Comparison of ENCODE assay signal across 12 cellular contexts in the genomic region with DNA sequence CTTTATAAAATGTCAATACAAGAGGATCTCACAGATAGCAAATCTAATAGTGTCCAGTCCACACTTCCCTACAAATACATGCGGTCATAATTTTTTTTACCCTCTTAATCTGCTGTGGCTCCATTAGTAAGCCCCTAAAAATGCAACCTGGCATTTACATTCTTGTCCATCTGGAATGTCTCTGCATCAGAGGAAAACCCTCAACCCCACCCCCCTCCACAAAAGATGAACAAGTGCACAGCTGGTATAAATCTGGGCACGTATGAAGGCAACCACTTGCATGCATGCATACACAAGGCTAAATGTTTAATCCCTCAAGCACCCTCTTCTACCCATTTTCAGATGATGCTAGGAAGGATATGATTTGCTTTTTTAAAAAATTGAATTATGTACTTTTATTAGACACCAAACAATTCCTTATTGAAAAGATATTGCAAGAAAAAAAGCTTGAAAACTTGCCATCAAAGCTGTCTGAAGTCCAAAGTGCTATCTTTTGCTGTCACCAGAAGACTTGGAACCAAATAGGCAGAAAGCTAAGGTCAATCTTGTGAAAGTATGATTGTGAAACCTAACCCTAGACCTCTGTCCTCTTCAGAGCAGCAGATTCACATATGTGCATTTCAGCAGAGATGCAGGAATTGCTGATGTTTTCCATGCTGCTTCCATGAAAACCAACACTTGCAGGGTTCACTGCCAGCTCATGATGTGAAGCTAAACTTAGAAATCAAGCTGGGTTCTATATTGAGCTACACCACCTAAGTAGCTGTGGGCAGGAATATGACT. TPM values are rescaled to one million over a fixed set of nuclear protein-coding genes. Genes with fewer than 3 reads are reported as not detected.
A peak's percentile ranks its signal among the peaks of the same experiment; 100 is the strongest.
DNase-seq lines count a peak whose midpoint lies in the region; ATAC-seq, FAIRE-seq and TF ChIP-seq lines count a peak whose summit lies in the region.
"Had no signal": no experiment of that assay in that cellular context is flagged by ENCODE, and none has a peak within 500 bp of the region (broad histone marks: within the 10 kb centered on the region; RNA-seq: fewer than 3 reads in every experiment).

No MANE protein-coding gene starts in this region.

- intact Hi-C loops in ascending aorta (cut with DNase I) = no loop called here
- intact Hi-C loops in right cardiac atrium (cut with DNase I) = no loop called here
- intact Hi-C loops in prostate gland (cut with DNase I) = no loop called here

- no peaks in the 10 kb centered on the region for H3K27me3 Mint-ChIP-seq in osteocyte (ENCODE audit: unreplicated experiment)
- H3K27me3 Mint-ChIP-seq: activated naive CD4-positive, alpha-beta T cell treated with anti-CD3 and anti-CD28 coated beads, Interleukin-2, amount 50 U/mL, for 24 hours had no signal

- H3K4me3 Mint-ChIP-seq in osteocyte (ENCODE audit: unreplicated experiment) = no peak overlapping the region
- H3K4me3 Mint-ChIP-seq: activated naive CD4-positive, alpha-beta T cell treated with anti-CD3 and anti-CD28 coated beads, Interleukin-2, amount 50 U/mL, for 24 hours had no signal

- TF ChIP-seq CTCF in ascending aorta (IDR thresholded peaks at IDR 0.05) (no peak), osteocyte (IDR thresholded peaks at IDR 0.05) (no peak), prostate gland (IDR thresholded peaks at IDR 0.05) (no peak)

- 43% methylated on average over 2 of the region's 2 CpGs for WGBS in right cardiac atrium
- WGBS in prostate gland = 90% methylated on average over 2 of the region's 2 CpGs

- FAIRE-seq in urothelium cell line (lab: Jason Lieb, UNC) = no peak
- FAIRE-seq: A204.1 had no signal

- no peak for TF ChIP-seq POLR2A in prostate gland (IDR thresholded peaks at IDR 0.05)

- H3K36me3 ChIP-seq in ascending aorta = no peaks in the 10 kb centered on the region
- H3K36me3 ChIP-seq in prostate gland = no peaks in the 10 kb centered on the region
- H3K36me3 ChIP-seq: upper lobe of right lung had no signal

- peaks cover 12% of the 10 kb centered on the region for H3K36me3 Mint-ChIP-seq in osteocyte (ENCODE audit: unreplicated experiment)

- no peaks in the 10 kb centered on the region for H3K9me3 ChIP-seq in ascending aorta
- H3K9me3 ChIP-seq in right cardiac atrium (ENCODE audit: control insufficient read depth, low read length) = no peaks in the 10 kb centered on the region
- no peaks in the 10 kb centered on the region for H3K9me3 ChIP-seq in prostate gland
- H3K9me3 ChIP-seq: upper lobe of right lung had no signal

- peak; percentile 69 to 76 for ATAC-seq in right cardiac atrium
- ATAC-seq: activated CD4-positive, CD25-positive, alpha-beta regulatory T cell treated with anti-CD3 and anti-CD28 coated beads, Interleukin-2, amount 50 U/mL, for 24 hours; upper lobe of right lung had no signal

- H3K4me1 ChIP-seq in ascending aorta = peaks cover 7 to 41% of the 10 kb centered on the region in 2 donors
- H3K4me1 ChIP-seq in right cardiac atrium (ENCODE audit: control insufficient read depth, insufficient read depth, low read length) = peaks cover 5% of the 10 kb centered on the region
- no peaks in the 10 kb centered on the region for H3K4me1 ChIP-seq in prostate gland (replicated peaks)

- H3K27me3 ChIP-seq in ascending aorta (no peaks in the 10 kb centered on the region), right cardiac atrium (ENCODE audit: control insufficient read depth, insufficient read depth) (no peaks in the 10 kb centered on the region), prostate gland (replicated peaks; ENCODE audit: insufficient read depth) (no peaks in the 10 kb centered on the region)
- H3K27me3 ChIP-seq: upper lobe of right lung had no signal

- H3K4me3 ChIP-seq in ascending aorta (no peak overlapping the region), right cardiac atrium (ENCODE audit: low read length) (no peak overlapping the region), prostate gland (no peak overlapping the region)
- H3K4me3 ChIP-seq: upper lobe of right lung had no signal

- no peak overlapping the region for H3K27ac Mint-ChIP-seq in osteocyte (ENCODE audit: unreplicated experiment)
- H3K27ac Mint-ChIP-seq: activated naive CD4-positive, alpha-beta T cell treated with anti-CD3 and anti-CD28 coated beads, Interleukin-2, amount 50 U/mL, for 24 hours had no signal

- peak; percentile 56 for DNase-seq in NCI-H82 (lab: John Stamatoyannopoulos, UW)
- no peak for DNase-seq in NCI-H82 treated with DMSO at 0.1 percent for 48 hours (lab: John Stamatoyannopoulos, UW; ENCODE audit: unreplicated experiment)
- no peak for DNase-seq in ascending aorta (ENCODE audit: low spot score in 2 of 2)
- no peak for DNase-seq in right cardiac atrium
- DNase-seq in urothelium cell line (ENCODE audit: low spot score) = peak; percentile 74
- no peak for DNase-seq in DMS153 (lab: John Stamatoyannopoulos, UW)
- DNase-seq in osteocyte (ENCODE audit: extremely low spot score, unreplicated experiment) = no peak
- no peak for DNase-seq in prostate gland (ENCODE audit: low spot score)
- DNase-seq: upper lobe of right lung had no signal

- peaks cover 11% of the 10 kb centered on the region for H3K9me3 Mint-ChIP-seq in osteocyte (ENCODE audit: unreplicated experiment)

- H3K27ac ChIP-seq in ascending aorta (peak overlapping the region; percentile 31 to 52), right cardiac atrium (ENCODE audit: low read length) (peak overlapping the region; percentile 88), prostate gland (no peak overlapping the region)
- H3K27ac ChIP-seq: upper lobe of right lung had no signal

- peaks cover 44% of the 10 kb centered on the region for H3K4me1 Mint-ChIP-seq in osteocyte (ENCODE audit: unreplicated experiment)

RNA-seq across cellular contexts. Expression of a gene that starts 39.0 kb away (rescaled TPM):
- total RNA-seq in ascending aorta (18.6 TPM), right cardiac atrium (10 to 100 TPM; 14.2 to 16.0 (median 15.0) TPM), osteocyte (19.8 and 20.0 TPM in 2 replicates), prostate gland (10 to 100 TPM; 37.6 to 40.6 TPM)
- 6.2 TPM for polyA plus RNA-seq in right cardiac atrium

Comparison
In these comparisons a context has a peak if more than half of its experiments do, and no peak if none do; other contexts are left out.
1. DNase-seq: peak in NCI-H82 (single experiment) and urothelium cell line (single experiment); none in NCI-H82 treated with DMSO at 0.1 percent for 48 hours (single experiment), ascending aorta (0 of 2), right cardiac atrium (0 of 3), DMS153 (single experiment), osteocyte (single experiment) and prostate gland (single experiment).
2. H3K27ac ChIP-seq: peak in ascending aorta (2 of 2) and right cardiac atrium (single experiment); none in prostate gland (0 of 2).